In the genomic region with DNA sequence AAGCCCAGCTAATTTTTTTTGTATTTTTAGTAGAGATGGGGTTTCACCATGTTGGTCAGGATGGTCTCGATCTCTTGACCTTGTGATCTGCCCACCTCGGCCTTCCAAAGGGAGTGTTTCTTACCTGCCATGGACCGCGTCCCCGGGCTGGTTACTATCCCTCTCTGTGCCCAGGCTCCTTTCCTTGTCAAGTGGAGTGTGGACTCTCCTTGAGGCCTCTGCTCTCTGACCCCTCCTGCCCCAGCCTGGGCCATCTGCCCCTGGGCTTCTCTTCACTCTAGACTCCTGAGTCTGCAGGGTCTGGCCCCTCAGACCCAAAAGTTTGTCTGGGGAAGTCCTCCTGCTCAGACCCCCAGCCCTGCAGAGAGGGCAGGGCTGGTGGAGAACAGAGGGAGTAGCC, we compare ENCODE assay signal across 21 cellular contexts. TPM values are rescaled to one million over a fixed set of nuclear protein-coding genes. Genes with fewer than 3 reads are reported as not detected.
DNase-seq lines count a peak whose midpoint lies in the region; ATAC-seq, FAIRE-seq and TF ChIP-seq lines count a peak whose summit lies in the region.
"Had no signal": no experiment of that assay in that cellular context is flagged by ENCODE, and none has a peak within 500 bp of the region (broad histone marks: within the 10 kb centered on the region; RNA-seq: fewer than 3 reads in every experiment).

No MANE protein-coding gene starts in this region.

- DNase-seq in activated effector memory CD4-positive, alpha-beta T cell treated with anti-CD3 and anti-CD28 coated beads, Interleukin-2, amount 50 U/mL, for 16 hours, result peak; percentile 39
- no peak for DNase-seq in activated effector memory CD4-positive, alpha-beta T cell treated with Interleukin-2 at 50 U/mL for 16 hours
- no peak for DNase-seq in esophagus muscularis mucosa (ENCODE audit: extremely low spot score)
- peak in 1 of 6 donors; percentile 12 for DNase-seq in pancreas
- no peak for DNase-seq in uterus
- DNase-seq in D721Med (ENCODE audit: insufficient read length, low spot score), result no peak
- DNase-seq in GM20000 (ENCODE audit: low spot score), result no peak
- no peak for DNase-seq in amygdala (lab: John Stamatoyannopoulos, UW)
- DNase-seq: DMS 273 treated with DMSO at 0.1 percent for 48 hours, GDM1, NCI-H1436 treated with DMSO at 0.1 percent for 48 hours, NCI-H2081, NCI-H510A treated with DMSO at 0.1 percent for 48 hours, NCI-H82, PC-9 had no signal

- TF ChIP-seq CTCF in esophagus muscularis mucosa (IDR thresholded peaks at IDR 0.05) (no peak), pancreas (IDR thresholded peaks at IDR 0.05) (no peak), uterus (IDR thresholded peaks at IDR 0.05) (no peak), D721Med (IDR thresholded peaks at IDR 0.05; ENCODE audit: insufficient read depth, missing control alignments) (no peak), GM20000 (IDR thresholded peaks at IDR 0.05; ENCODE audit: extremely low read depth, missing control alignments) (no peak)

- H3K36me3 ChIP-seq in esophagus muscularis mucosa (no peaks in the 10 kb centered on the region), pancreas (no peaks in the 10 kb centered on the region), uterus (no peaks in the 10 kb centered on the region)

- peaks cover 0 to 39% (median 33%) of the 10 kb centered on the region in 4 donors for H3K4me1 ChIP-seq in esophagus muscularis mucosa
- peaks cover 19 to 27% (median 25%) of the 10 kb centered on the region in 3 donors for H3K4me1 ChIP-seq in pancreas
- H3K4me1 ChIP-seq in uterus, result no peaks in the 10 kb centered on the region

- TF ChIP-seq POLR2A in esophagus muscularis mucosa (IDR thresholded peaks at IDR 0.05; ENCODE audit: low read depth) (no peak), uterus (IDR thresholded peaks at IDR 0.05) (no peak)

- H3K9me3 ChIP-seq in esophagus muscularis mucosa (no peaks in the 10 kb centered on the region), pancreas (no peaks in the 10 kb centered on the region), uterus (no peaks in the 10 kb centered on the region)

- H3K27ac ChIP-seq in esophagus muscularis mucosa (replicated peaks in 1 of 4), result peak overlapping the region; percentile 53 to 75 (median 69)
- H3K27ac ChIP-seq in pancreas, result peak overlapping the region; percentile 69 to 90 (median 82)
- peak overlapping the region; percentile 85 to 94 for H3K27ac ChIP-seq in uterus
- H3K27ac ChIP-seq: C4-2B, KMS-11, PC-9 had no signal

- H3K27me3 ChIP-seq in esophagus muscularis mucosa (no peaks in the 10 kb centered on the region), pancreas (no peaks in the 10 kb centered on the region), uterus (no peaks in the 10 kb centered on the region)

- FAIRE-seq in pancreas (lab: Jason Lieb, UNC) (no peak), D721Med (lab: Jason Lieb, UNC) (no peak)
- FAIRE-seq: A204.1, GM12891 had no signal

- TF ChIP-seq EP300 in esophagus muscularis mucosa (IDR thresholded peaks at IDR 0.05), result no peak

- WGBS in esophagus muscularis mucosa, result 96% methylated on average over 5 of the region's 5 CpGs
- whole genome bisulfite sequencing in pancreas, 2 donors, result 85 to 87% methylated on average over 5 of the region's 5 CpGs

- H3K4me3 ChIP-seq in esophagus muscularis mucosa (no peak overlapping the region), pancreas (no peak overlapping the region), uterus (no peak overlapping the region)
- H3K4me3 ChIP-seq: PC-9 had no signal

- intact Hi-C loops in esophagus muscularis mucosa (cut with DNase I) (no loop called here), pancreas (cut with DNase I) (no loop called here), uterus (cut with DNase I; ENCODE audit: low total_unique reads) (no loop called here)

- no peak for ATAC-seq in pancreas

RNA-seq across cellular contexts. Expression of gene NEURL1, which starts 20.7 kb away (rescaled TPM):
- total RNA-seq in esophagus muscularis mucosa (under 1 TPM; 0.39 to 0.63 (median 0.46) TPM), pancreas (10 to 100 TPM; 11.0 to 19.2 (median 17.6) TPM), uterus (10 to 100 TPM in 2 of 4 donors, 1 to 10 TPM in 2; 3.8 to 46.1 (median 14.1) TPM)
- 10 to 100 TPM; 36.3 to 69.9 TPM for polyA plus RNA-seq in pancreas

RNA-seq across cellular contexts. Expression of gene CALHM3, which starts 35.2 kb away (rescaled TPM):
- total RNA-seq in esophagus muscularis mucosa (not detected), pancreas (under 1 TPM; 0.08 to 0.58 (median 0.17) TPM), uterus (not detected)
- 1 to 10 TPM in 1 of 2 donors, under 1 TPM in 1; 0.11 to 1.5 TPM for polyA plus RNA-seq in pancreas
- total RNA-seq: H4 had no signal

RNA-seq across cellular contexts. Expression of gene CALHM1, which starts 55.5 kb away (rescaled TPM):
- total RNA-seq in esophagus muscularis mucosa (not detected), pancreas (under 1 TPM in 1 of 6 donors, not detected in 5; 0.16 TPM), uterus (not detected)
- not detected for polyA plus RNA-seq in pancreas
- total RNA-seq: H4, M059J, PC-9 had no signal
